Comparison of ENCODE assay signal across 8 cellular contexts in genomic region chr1:110554871-110555801, GRCh38. TPM values are rescaled to one million over a fixed set of nuclear protein-coding genes. Genes with fewer than 3 reads are reported as not detected.
DNase-seq lines count a peak whose midpoint lies in the region; ATAC-seq, FAIRE-seq and TF ChIP-seq lines count a peak whose summit lies in the region.

No MANE protein-coding gene starts in this region.

- 9% methylated on average over 53 of the region's 53 CpGs for WGBS in right cardiac atrium

- H3K9me3 ChIP-seq in adipocyte (ENCODE audit: control insufficient read depth, low read length) = no peaks in the 10 kb centered on the region
- no peaks in the 10 kb centered on the region for H3K9me3 ChIP-seq in right cardiac atrium (ENCODE audit: control insufficient read depth, low read length)

- ATAC-seq in right cardiac atrium (peak; percentile 89 to 91), sciatic nerve (peak; percentile 60)

- H3K27ac ChIP-seq in right cardiac atrium (ENCODE audit: low read length) = no peak overlapping the region

- FAIRE-seq in GM12892 (lab: Jason Lieb, UNC) = peak; percentile 38

- no peaks in the 10 kb centered on the region for H3K36me3 ChIP-seq in adipocyte (ENCODE audit: control insufficient read depth, insufficient read depth, low read length, severe bottlenecking)

- H3K9ac ChIP-seq in adipocyte (ENCODE audit: low read length) = no peak overlapping the region

- DNase-seq in GM12892 (ENCODE audit: insufficient read length) = peak; percentile 53
- peak; percentile 43 for DNase-seq in SK-MEL-5 (ENCODE audit: low read depth, low spot score)
- DNase-seq in adipocyte (ENCODE audit: low read depth) = peak; percentile 38
- DNase-seq in right cardiac atrium = peak; percentile 63 to 82 (median 78)
- peak; percentile 76 for DNase-seq in sciatic nerve (ENCODE audit: low spot score)
- DNase-seq in NCI-H1436 (lab: John Stamatoyannopoulos, UW) = no peak
- DNase-seq in kidney glomerular epithelial cell (lab: John Stamatoyannopoulos, UW) = no peak
- DNase-seq in SHP77 treated with DMSO at 0.1 percent for 48 hours (lab: John Stamatoyannopoulos, UW) = no peak

- intact Hi-C loops in right cardiac atrium (cut with DNase I) = loop anchor here (2.0 to 10.0 kb wide), 4 partner anchors 50 to 230 kb away; partner anchors contain the start of gene KCNA2 (in 1 of the 4)
- intact Hi-C loops in sciatic nerve (cut with DNase I) = loop anchor here (5.0 kb wide), 1 partner anchor 57 kb away; no protein-coding TSS in a partner anchor

- in situ Hi-C loops in SK-MEL-5 (cut with HindIII; ENCODE audit: low pct_unique_long_range_greater_than_20kb, low sequenced_read_pairs) = no loop called here

- no peak for TF ChIP-seq POLR2A in GM12892 (IDR thresholded peaks at IDR 0.05; ENCODE audit: low read depth, low read length)

- H3K4me3 ChIP-seq in adipocyte (ENCODE audit: low read length) (peak overlapping the region; percentile 47), right cardiac atrium (ENCODE audit: low read length) (peak overlapping the region; percentile 36)

- peaks cover 7% of the 10 kb centered on the region for H3K4me1 ChIP-seq in adipocyte (ENCODE audit: control insufficient read depth, insufficient read depth, low read length)
- no peaks in the 10 kb centered on the region for H3K4me1 ChIP-seq in right cardiac atrium (ENCODE audit: control insufficient read depth, insufficient read depth, low read length)

- H3K27me3 ChIP-seq in adipocyte (replicated peaks; ENCODE audit: control insufficient read depth, insufficient read depth, low read length) (peaks cover 74% of the 10 kb centered on the region), right cardiac atrium (ENCODE audit: control insufficient read depth, insufficient read depth) (no peaks in the 10 kb centered on the region)

RNA-seq across cellular contexts. Expression of gene KCNA10, which starts 36.2 kb away (rescaled TPM):
- not detected for polyA plus RNA-seq in GM12892 (2012; ENCODE audit: missing spikeins)
- not detected in 2 replicates for total RNA-seq in SK-MEL-5 (2014; rRNA removed; shearing (Covaris generic))
- polyA plus RNA-seq in SK-MEL-5 (2015; cell fraction: cytosol; rRNA removed) = not detected in 2 replicates
- not detected in 2 replicates for polyA plus RNA-seq in SK-MEL-5 (2015; cell fraction: nucleus; rRNA removed)
- total RNA-seq in right cardiac atrium (not detected), sciatic nerve (not detected)
- polyA plus RNA-seq in right cardiac atrium = not detected

RNA-seq across cellular contexts. Expression of gene KCNA2, which starts 51.0 kb away (rescaled TPM):
- 0.02 TPM for polyA plus RNA-seq in GM12892 (2012; ENCODE audit: missing spikeins)
- total RNA-seq in SK-MEL-5 (2014; rRNA removed; shearing (Covaris generic)) = under 0.01 and 0.24 TPM in 2 replicates
- polyA plus RNA-seq in SK-MEL-5 (2015; cell fraction: cytosol; rRNA removed) = 0.04 and 0.15 TPM in 2 replicates
- polyA plus RNA-seq in SK-MEL-5 (2015; cell fraction: nucleus; rRNA removed) = 0.09 TPM in 1 of 2 replicates, not detected in the other
- total RNA-seq in right cardiac atrium (1 to 10 TPM in 2 of 4 donors, under 1 TPM in 2; 0.50 to 1.5 (median 1.0) TPM), sciatic nerve (43.8 TPM)
- 0.48 TPM for polyA plus RNA-seq in right cardiac atrium

Comparison
In these comparisons a context has a peak if more than half of its experiments do, and no peak if none do; other contexts are left out.
1. DNase-seq: peak in GM12892 (single experiment), SK-MEL-5 (single experiment), adipocyte (single experiment), right cardiac atrium (3 of 3) and sciatic nerve (single experiment); none in NCI-H1436 (single experiment), kidney glomerular epithelial cell (single experiment) and SHP77 treated with DMSO at 0.1 percent for 48 hours (single experiment).
2. RNA of gene KCNA2, which starts 51.0 kb away (total RNA-seq): 43.8 TPM in sciatic nerve (single experiment); 0.50 to 1.5 TPM in right cardiac atrium and under 0.01 to 0.24 TPM in SK-MEL-5; every median in the first group is over 10 times any median in the second.